In genomic region chr20:3168079-3168828, GRCh38 we compare ENCODE assay signal across 1 cellular context.
TF ChIP-seq lines count a peak whose summit lies in the region.

No MANE protein-coding gene starts in this region.

TF ChIP-seq in HepG2, 621 proteins besides CTCF, POLR2A, EP300 and RAD21 (continued from another document and continues in another):
- peak; percentile 77 for TF ChIP-seq TEAD3 (CRISPR knock-in tag; optimal IDR thresholded peaks at IDR 0.05; ENCODE audit: borderline replicate concordance)
- no peak for TF ChIP-seq MTF1 (CRISPR knock-in tag; IDR thresholded peaks at IDR 0.05)
- TF ChIP-seq NR2F6 (IDR thresholded peaks at IDR 0.05) = peak; percentile 62; the same call in 1 of the 2 replicates
- no peak; the same call in 1 of the 2 replicates for TF ChIP-seq NR2F6 (CRISPR knock-in tag; IDR thresholded peaks at IDR 0.05)
- peak; percentile 71; the same call in 1 of the 2 replicates for TF ChIP-seq TFAP4 (IDR thresholded peaks at IDR 0.05; ENCODE audit: borderline replicate concordance, low read depth)
- no peak for TF ChIP-seq ATAD3A (CRISPR knock-in tag; IDR thresholded peaks at IDR 0.05)
- TF ChIP-seq ZNF720 (CRISPR knock-in tag; IDR thresholded peaks at IDR 0.05) = no peak
- TF ChIP-seq ZNF501 (CRISPR knock-in tag; IDR thresholded peaks at IDR 0.05) = no peak; the same call in 1 of the 2 replicates
- TF ChIP-seq ZMAT3 (CRISPR knock-in tag; conservative IDR thresholded peaks at IDR 0.05) = peak; percentile 83
- no peak for TF ChIP-seq TIGD3 (CRISPR knock-in tag; IDR thresholded peaks at IDR 0.05; ENCODE audit: borderline replicate concordance)
- no peak for TF ChIP-seq GRHL1 (CRISPR knock-in tag; conservative IDR thresholded peaks at IDR 0.05)
- no peak for TF ChIP-seq LCORL (IDR thresholded peaks at IDR 0.05)
- peak; percentile 97 for TF ChIP-seq LCORL (CRISPR knock-in tag; IDR thresholded peaks at IDR 0.05)
- TF ChIP-seq ZNF646 (CRISPR knock-in tag; IDR thresholded peaks at IDR 0.05) = no peak
- peak; percentile 82; the same call in 1 of the 2 replicates for TF ChIP-seq ZNF280B (CRISPR knock-in tag; IDR thresholded peaks at IDR 0.05; ENCODE audit: borderline replicate concordance)
- no peak for TF ChIP-seq DDIT3 (CRISPR knock-in tag; IDR thresholded peaks at IDR 0.05)
- TF ChIP-seq IRF2 (CRISPR knock-in tag; IDR thresholded peaks at IDR 0.05) = peak; percentile 93
- TF ChIP-seq ARID5B (CRISPR knock-in tag; IDR thresholded peaks at IDR 0.05) = peak; percentile 90
- no peak for TF ChIP-seq ZNF367 (CRISPR knock-in tag; IDR thresholded peaks at IDR 0.05; ENCODE audit: borderline replicate concordance)
- no peak for TF ChIP-seq PAWR (CRISPR knock-in tag; IDR thresholded peaks at IDR 0.05; ENCODE audit: borderline replicate concordance)
- no peak; the same call in 1 of the 2 replicates for TF ChIP-seq ZNF703 (CRISPR knock-in tag; IDR thresholded peaks at IDR 0.05; ENCODE audit: borderline replicate concordance)
- TF ChIP-seq ATF1 (CRISPR knock-in tag; IDR thresholded peaks at IDR 0.05) = no peak
- TF ChIP-seq KLF16 (CRISPR knock-in tag; IDR thresholded peaks at IDR 0.05) = peak in 1 of 2 experiments; percentile 68; a peak in 1 of 4 replicates
- no peak for TF ChIP-seq SOX13 (IDR thresholded peaks at IDR 0.05)
- TF ChIP-seq SOX13 (CRISPR knock-in tag; conservative IDR thresholded peaks at IDR 0.05 in 1 of 2, IDR thresholded peaks at IDR 0.05 in 1 of 2) = peak; percentile 30 to 71; a peak in 2 of 4 replicates
- peak; percentile 62 for TF ChIP-seq POLR2G (IDR thresholded peaks at IDR 0.05; ENCODE audit: low read depth, low read length)
- peak; percentile 73 for TF ChIP-seq PHF20 (CRISPR knock-in tag; IDR thresholded peaks at IDR 0.05)
- TF ChIP-seq ESRRA (CRISPR knock-in tag; IDR thresholded peaks at IDR 0.05; ENCODE audit: low read depth) = peak; percentile 81
- TF ChIP-seq PRDM15 (CRISPR knock-in tag; IDR thresholded peaks at IDR 0.05) = no peak
- peak; percentile 9 for TF ChIP-seq AHR (CRISPR knock-in tag; IDR thresholded peaks at IDR 0.05)
- TF ChIP-seq ZNF780A (CRISPR knock-in tag; IDR thresholded peaks at IDR 0.05) = no peak
- TF ChIP-seq ZNF549 (CRISPR knock-in tag; IDR thresholded peaks at IDR 0.05) = no peak
- no peak for TF ChIP-seq CENPX (CRISPR knock-in tag; IDR thresholded peaks at IDR 0.05)
- 0 out of 2 replicates have a peak, but pooled peaks have one; percentile 27 for TF ChIP-seq ZNF251 (CRISPR knock-in tag; IDR thresholded peaks at IDR 0.05)
- peak; percentile 55; the same call in 1 of the 2 replicates for TF ChIP-seq ZNF652 (CRISPR knock-in tag; IDR thresholded peaks at IDR 0.05; ENCODE audit: borderline replicate concordance, low read depth)
- TF ChIP-seq RFX1 (IDR thresholded peaks at IDR 0.05) = no peak
- TF ChIP-seq ZNF879 (CRISPR knock-in tag; IDR thresholded peaks at IDR 0.05) = peak; percentile 93; the same call in 1 of the 2 replicates
- peak; percentile 85 for TF ChIP-seq HIVEP1 (CRISPR knock-in tag; IDR thresholded peaks at IDR 0.05)
- 0 out of 2 replicates have a peak, but pooled peaks have one; percentile 60 for TF ChIP-seq ZNF790 (CRISPR knock-in tag; IDR thresholded peaks at IDR 0.05; ENCODE audit: borderline replicate concordance)
- no peak for TF ChIP-seq NR1H2 (CRISPR knock-in tag; IDR thresholded peaks at IDR 0.05; ENCODE audit: borderline replicate concordance, low read depth)
- peak; percentile 20; the same call in 1 of the 2 replicates for TF ChIP-seq ETV5 (CRISPR knock-in tag; IDR thresholded peaks at IDR 0.05; ENCODE audit: borderline replicate concordance)
- TF ChIP-seq RFX5 (IDR thresholded peaks at IDR 0.05; ENCODE audit: low read depth, low read length) = no peak
- TF ChIP-seq EHMT2 (IDR thresholded peaks at IDR 0.05; ENCODE audit: borderline replicate concordance, low read depth, low read length) = no peak
